11 cellular contexts compared by ENCODE assay signal in the genomic region with DNA sequence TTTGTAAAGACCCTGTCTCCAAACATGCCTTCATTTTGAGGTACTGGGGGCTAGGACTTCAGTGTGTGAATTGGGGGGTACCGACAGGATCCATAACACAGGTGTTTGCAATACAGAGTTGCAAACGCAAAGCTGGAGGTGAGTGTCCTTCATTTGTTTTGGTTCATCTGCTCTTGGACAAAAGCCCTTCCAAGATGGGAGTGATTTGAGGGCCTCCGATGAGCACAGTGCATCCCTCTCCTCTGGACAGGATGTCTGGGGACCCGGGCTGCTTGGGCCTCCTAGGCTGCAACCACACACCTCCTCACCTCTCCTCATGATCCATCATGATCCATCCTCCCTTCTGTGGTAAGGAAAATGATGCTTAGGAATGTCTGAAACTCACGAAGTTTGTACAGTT. TPM values are rescaled to one million over a fixed set of nuclear protein-coding genes. Genes with fewer than 3 reads are reported as not detected.
DNase-seq lines count a peak whose midpoint lies in the region; ATAC-seq and TF ChIP-seq lines count a peak whose summit lies in the region.
"Had no signal": no experiment of that assay in that cellular context is flagged by ENCODE, and none has a peak within 500 bp of the region (broad histone marks: within the 10 kb centered on the region; RNA-seq: fewer than 3 reads in every experiment).

No MANE protein-coding gene starts in this region.

- H3K9me3 ChIP-seq in lung (ENCODE audit: control insufficient read depth in 2 of 2, insufficient read depth in 1 of 2, low read length in 1 of 2): no peaks in the 10 kb centered on the region

- ATAC-seq in lung (ENCODE audit: insufficient read depth, low FRiP score) (no peak), HG03432 (IDR thresholded peaks at IDR 0.05; ENCODE audit: unreplicated experiment) (no peak)

- in situ Hi-C loops in GM13976 (cut with MboI; ENCODE audit: low sequenced_read_pairs, unreplicated experiment): no loop called here

- peak overlapping the region in 1 of 2 donors; percentile 37 for H3K27ac ChIP-seq in lung (ENCODE audit: low read depth in 1 of 2, low read length in 1 of 2)

- H3K27me3 ChIP-seq in lung (ENCODE audit: control insufficient read depth, insufficient read depth): no peaks in the 10 kb centered on the region

- peak; percentile 2 for DNase-seq in stimulated activated CD4-positive, alpha-beta T cell treated with anti-CD3 and anti-CD28 coated beads, Interleukin-4, amount 100 ng/mL, for 24 hours
- DNase-seq in stimulated activated CD4-positive, alpha-beta T cell treated with anti-CD3 and anti-CD28 coated beads, Interleukin-4, amount 100 ng/mL, for 4 hours: no peak
- DNase-seq in activated CD8-positive, alpha-beta memory T cell treated with anti-CD3 and anti-CD28 coated beads, Interleukin-2, amount 50 U/mL, for 48 hours: peak; percentile 50
- DNase-seq in lung (ENCODE audit: low spot score): peak; percentile 17
- peak; percentile 24 for DNase-seq in ureter (ENCODE audit: low spot score)
- no peak for DNase-seq in GM13976 (ENCODE audit: low spot score)
- no peak for DNase-seq in stimulated activated CD4-positive, alpha-beta T cell treated with anti-CD3 and anti-CD28 coated beads, Interleukin-1b, Interleukin-23, amount 100 ng/mL, for 48 hours
- DNase-seq: foreskin melanocyte, NCI-H510A had no signal

- TF ChIP-seq CTCF in lung (IDR thresholded peaks at IDR 0.05; ENCODE audit: control extremely low read depth, extremely low read depth) (no peak), GM13976 (IDR thresholded peaks at IDR 0.05; ENCODE audit: borderline replicate concordance, control extremely low read depth, extremely low read depth, insufficient read depth, missing control alignments) (no peak)

- H3K36me3 ChIP-seq in lung (ENCODE audit: control insufficient read depth in 2 of 2, insufficient read depth in 2 of 2, low read length in 2 of 2): peaks cover 0 to 2% of the 10 kb centered on the region in 2 donors

- 75 to 87% methylated on average over 5 of the region's 5 CpGs for WGBS in lung, 2 donors

- no peak overlapping the region for H3K4me3 ChIP-seq in lung

- peaks cover 0 to 10% of the 10 kb centered on the region in 2 donors for H3K4me1 ChIP-seq in lung (ENCODE audit: control insufficient read depth in 2 of 2, insufficient read depth in 2 of 2, low read length in 2 of 2)

RNA-seq across cellular contexts. Expression of a gene that starts 23.8 kb away (rescaled TPM):
- 10 to 100 TPM; 10.8 to 24.3 TPM for total RNA-seq in lung
- polyA plus RNA-seq in lung: 10 to 100 TPM in 1 of 2 donors, 1 to 10 TPM in 1; 6.1 to 45.9 TPM
- total RNA-seq in ureter: 55.4 TPM
- total RNA-seq: pulmonary artery endothelial cell had no signal

Comparison
In these comparisons a context has a peak if more than half of its experiments do, and no peak if none do; other contexts are left out.
1. DNase-seq: peak in stimulated activated CD4-positive, alpha-beta T cell treated with anti-CD3 and anti-CD28 coated beads, Interleukin-4, amount 100 ng/mL, for 24 hours (single experiment), activated CD8-positive, alpha-beta memory T cell treated with anti-CD3 and anti-CD28 coated beads, Interleukin-2, amount 50 U/mL, for 48 hours (single experiment), lung (single experiment) and ureter (single experiment); none in stimulated activated CD4-positive, alpha-beta T cell treated with anti-CD3 and anti-CD28 coated beads, Interleukin-4, amount 100 ng/mL, for 4 hours (0 of 2), GM13976 (single experiment) and stimulated activated CD4-positive, alpha-beta T cell treated with anti-CD3 and anti-CD28 coated beads, Interleukin-1b, Interleukin-23, amount 100 ng/mL, for 48 hours (single experiment).